In the genomic region with DNA sequence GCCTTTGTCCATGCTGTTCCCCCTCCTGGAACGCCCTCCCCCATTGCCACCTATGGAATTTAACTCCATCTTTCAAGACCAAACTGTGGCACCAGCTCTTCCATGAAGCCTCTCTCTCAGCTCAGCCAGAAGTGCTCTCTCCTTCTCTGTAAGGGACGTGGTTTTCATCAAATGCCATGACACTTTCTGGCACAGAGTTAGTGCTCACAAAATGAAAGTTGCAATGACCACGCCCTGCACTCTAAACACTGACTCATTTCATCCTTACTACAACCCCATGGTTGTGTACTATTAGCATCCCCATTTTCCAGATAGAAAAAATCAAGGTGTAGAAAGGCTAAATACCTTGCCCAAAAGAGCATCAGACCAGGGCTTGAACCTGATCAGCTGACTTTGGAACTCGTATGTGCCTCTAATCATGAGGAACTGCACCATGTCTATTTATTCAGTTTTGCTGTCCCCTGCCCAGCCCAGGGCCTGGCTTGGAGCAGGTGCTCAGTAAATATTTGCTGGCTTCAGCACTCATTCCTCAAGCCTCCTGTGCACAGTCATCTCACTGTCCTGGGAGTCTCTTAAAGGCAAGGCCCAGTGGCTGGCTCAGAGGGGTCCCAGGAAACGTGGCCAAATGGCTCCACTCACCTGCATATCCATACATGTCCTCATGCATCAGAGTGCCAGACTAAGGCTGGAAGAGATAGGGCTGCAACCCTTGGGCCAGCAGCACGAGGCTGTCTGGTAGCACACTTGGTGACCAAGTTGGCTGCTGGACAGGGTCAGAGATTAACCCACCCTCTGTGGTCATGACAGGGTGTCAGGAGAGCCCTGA, we compare ENCODE assay signal across 8 cellular contexts.
A peak's percentile ranks its signal among the peaks of the same experiment; 100 is the strongest.
DNase-seq lines count a peak whose midpoint lies in the region; ATAC-seq and TF ChIP-seq lines count a peak whose summit lies in the region.

No MANE protein-coding gene starts in this region.

- no peaks in the 10 kb centered on the region for H3K36me3 ChIP-seq in prostate gland

- peak; percentile 58 for DNase-seq in GM13977 (ENCODE audit: low spot score)
- peak; percentile 68 for DNase-seq in prostate gland (ENCODE audit: low spot score)
- no peak for DNase-seq in NCI-H2171 treated with DMSO at 0.1 percent for 48 hours (lab: John Stamatoyannopoulos, UW)
- DNase-seq in HuH-7 (ENCODE audit: low spot score), result no peak

- peaks cover 8% of the 10 kb centered on the region for H3K4me1 ChIP-seq in prostate gland (replicated peaks)

- 39% methylated on average over 6 of the region's 6 CpGs for WGBS in prostate gland

- in situ Hi-C loops in GM13977 (cut with MboI; ENCODE audit: low pct_unique_long_range_greater_than_20kb, low sequenced_read_pairs, unreplicated experiment), result no loop called here

- H3K27ac ChIP-seq in cingulate gyrus (ENCODE audit: low read depth, low read length) (peak overlapping the region; percentile 49), prostate gland (peak overlapping the region; percentile 44 to 68)

- intact Hi-C loops in prostate gland (cut with DNase I), result no loop called here

- no peak for TF ChIP-seq POLR2A in prostate gland (IDR thresholded peaks at IDR 0.05)

- no peak for TF ChIP-seq CTCF in GM13977 (IDR thresholded peaks at IDR 0.05; ENCODE audit: extremely low read depth, insufficient read depth, missing control alignments)
- no peak for TF ChIP-seq CTCF in prostate gland (IDR thresholded peaks at IDR 0.05)

- no peaks in the 10 kb centered on the region for H3K27me3 ChIP-seq in prostate gland (replicated peaks; ENCODE audit: insufficient read depth)

- H3K4me3 ChIP-seq in prostate gland, result no peak overlapping the region

- ATAC-seq in HG03378 (IDR thresholded peaks at IDR 0.05; ENCODE audit: unreplicated experiment) (peak; percentile 60), GM21515 (IDR thresholded peaks at IDR 0.05; ENCODE audit: unreplicated experiment) (no peak), GM19455 (IDR thresholded peaks at IDR 0.05; ENCODE audit: unreplicated experiment) (no peak)

- H3K9me3 ChIP-seq in prostate gland, result no peaks in the 10 kb centered on the region

Comparison
In these comparisons a context has a peak if more than half of its experiments do, and no peak if none do; other contexts are left out.
1. DNase-seq: peak in GM13977 (single experiment) and prostate gland (single experiment); none in NCI-H2171 treated with DMSO at 0.1 percent for 48 hours (single experiment) and HuH-7 (single experiment).